12 cellular contexts compared by ENCODE assay signal in genomic region chr16:83574388-83574787, GRCh38.
A peak's percentile ranks its signal among the peaks of the same experiment; 100 is the strongest.
DNase-seq lines count a peak whose midpoint lies in the region; ATAC-seq and TF ChIP-seq lines count a peak whose summit lies in the region.
"Had no signal": no experiment of that assay in that cellular context is flagged by ENCODE, and none has a peak within 500 bp of the region (broad histone marks: within the 10 kb centered on the region; RNA-seq: fewer than 3 reads in every experiment).

No MANE protein-coding gene starts in this region.

- peak; percentile 87 for ATAC-seq in GM23338
- no peak for ATAC-seq in naive thymus-derived CD4-positive, alpha-beta T cell
- ATAC-seq: Right ventricle myocardium inferior had no signal

- H3K27ac ChIP-seq in GM23338 (ENCODE audit: low read depth) (no peak overlapping the region), fibroblast of lung (ENCODE audit: insufficient read depth, low read length) (peak overlapping the region; percentile 25), Peyer's patch (no peak overlapping the region)
- H3K27ac ChIP-seq in naive thymus-derived CD4-positive, alpha-beta T cell (ENCODE audit: low read depth, low read length): no peak overlapping the region

- TF ChIP-seq CTCF in GM23338 (conservative IDR thresholded peaks at IDR 0.05; ENCODE audit: low read depth in 2 of 2) (no peak), fibroblast of lung (conservative IDR thresholded peaks at IDR 0.05 in 1 of 2, IDR thresholded peaks at IDR 0.05 in 1 of 2; ENCODE audit: low read depth in 1 of 2, low read length in 2 of 2) (no peak), Peyer's patch (IDR thresholded peaks at IDR 0.05) (no peak)

- DNase-seq in GM23338 (ENCODE audit: low spot score) (peak; percentile 59), RPMI7951 (ENCODE audit: low read depth) (peak; percentile 89), fibroblast of lung (ENCODE audit: low read depth in 2 of 2) (peak; percentile 40 to 87), non-pigmented ciliary epithelial cell (ENCODE audit: low read depth) (peak; percentile 37), nucleus accumbens (lab: John Stamatoyannopoulos, UW) (no peak), Peyer's patch (no peak)
- no peak for DNase-seq in naive thymus-derived CD4-positive, alpha-beta T cell
- no peak for DNase-seq in stimulated activated CD4-positive, alpha-beta T cell treated with anti-CD3 and anti-CD28 coated beads, Interleukin-2, amount 100 ng/mL, for 48 hours
- DNase-seq: activated CD8-positive, alpha-beta memory T cell treated with anti-CD3 and anti-CD28 coated beads, Interleukin-2, amount 50 U/mL, for 48 hours; effector CD8-positive, alpha-beta T cell; NCI-H345 had no signal

- CTCF ChIA-PET in naive thymus-derived CD4-positive, alpha-beta T cell (lab: Charles Lee): no interaction called here

- H4K20me1 ChIP-seq in GM23338 (replicated peaks; ENCODE audit: insufficient read depth) (no peaks in the 10 kb centered on the region), fibroblast of lung (ENCODE audit: control insufficient read depth, extremely low read depth, insufficient read depth, low read length) (no peaks in the 10 kb centered on the region)

- no peaks in the 10 kb centered on the region for H3K36me3 ChIP-seq in GM23338 (ENCODE audit: insufficient read depth)
- no peaks in the 10 kb centered on the region for H3K36me3 ChIP-seq in fibroblast of lung (ENCODE audit: control insufficient read depth, insufficient read depth, low read length)
- no peaks in the 10 kb centered on the region for H3K36me3 ChIP-seq in Peyer's patch
- H3K36me3 ChIP-seq in naive thymus-derived CD4-positive, alpha-beta T cell (ENCODE audit: control insufficient read depth in 2 of 3, insufficient read depth in 3 of 3, low read length in 3 of 3): no peaks in the 10 kb centered on the region

- POLR2A ChIA-PET in naive thymus-derived CD4-positive, alpha-beta T cell (lab: Charles Lee): no interaction called here

- H3K27me3 ChIP-seq in GM23338 (ENCODE audit: insufficient read depth) (no peaks in the 10 kb centered on the region), fibroblast of lung (ENCODE audit: control insufficient read depth, insufficient read depth, low read length) (no peaks in the 10 kb centered on the region), Peyer's patch (no peaks in the 10 kb centered on the region)
- H3K27me3 ChIP-seq in naive thymus-derived CD4-positive, alpha-beta T cell (ENCODE audit: control insufficient read depth in 2 of 2, insufficient read depth in 2 of 2, low read length in 2 of 2): no peaks in the 10 kb centered on the region

- no peaks in the 10 kb centered on the region for H3K9me3 Mint-ChIP-seq in GM23338
- peaks cover 0 to 17% (median 3%) of the 10 kb centered on the region in 11 donors for H3K9me3 Mint-ChIP-seq in naive thymus-derived CD4-positive, alpha-beta T cell

- H3K4me1 ChIP-seq in GM23338 (ENCODE audit: insufficient read depth) (no peaks in the 10 kb centered on the region), fibroblast of lung (ENCODE audit: control insufficient read depth, extremely low read depth, insufficient read depth, low read length) (no peaks in the 10 kb centered on the region), Peyer's patch (no peaks in the 10 kb centered on the region)
- no peaks in the 10 kb centered on the region for H3K4me1 ChIP-seq in naive thymus-derived CD4-positive, alpha-beta T cell (ENCODE audit: control insufficient read depth in 2 of 2, insufficient read depth in 2 of 2, low read length in 2 of 2)

- TF ChIP-seq POLR2A in Peyer's patch (IDR thresholded peaks at IDR 0.05): no peak

- H3K27ac Mint-ChIP-seq in GM23338: no peak overlapping the region
- H3K27ac Mint-ChIP-seq in naive thymus-derived CD4-positive, alpha-beta T cell: no peak overlapping the region

- no peak overlapping the region for H2AFZ ChIP-seq in GM23338
- no peak overlapping the region for H2AFZ ChIP-seq in fibroblast of lung (ENCODE audit: low read length)

- H3K27me3 Mint-ChIP-seq in GM23338 (ENCODE audit: insufficient read depth, low read depth, poor library complexity): no peaks in the 10 kb centered on the region
- H3K27me3 Mint-ChIP-seq in naive thymus-derived CD4-positive, alpha-beta T cell: peaks cover 0 to 6% (median 0%) of the 10 kb centered on the region in 5 donors

- no peaks in the 10 kb centered on the region for H3K9me2 ChIP-seq in GM23338 (ENCODE audit: insufficient read depth)

- H3K4me1 Mint-ChIP-seq in GM23338: peaks cover 14% of the 10 kb centered on the region
- no peaks in the 10 kb centered on the region for H3K4me1 Mint-ChIP-seq in naive thymus-derived CD4-positive, alpha-beta T cell

- H3F3A ChIP-seq in GM23338 (replicated peaks; ENCODE audit: low read depth): no peaks in the 10 kb centered on the region

- H3K9ac ChIP-seq in fibroblast of lung (ENCODE audit: insufficient read depth, low read length): no peak overlapping the region

- H3K4me2 ChIP-seq in GM23338 (no peak overlapping the region), fibroblast of lung (ENCODE audit: extremely low read depth, insufficient read depth, low read length) (no peak overlapping the region)

- H3K4me3 ChIP-seq in GM23338 (no peak overlapping the region), fibroblast of lung (replicated peaks in 1 of 4; ENCODE audit: control extremely low read depth in 1 of 4, insufficient read depth in 1 of 4, low read depth in 3 of 4, low read length in 4 of 4) (no peak overlapping the region), Peyer's patch (no peak overlapping the region)
- H3K4me3 ChIP-seq in naive thymus-derived CD4-positive, alpha-beta T cell (ENCODE audit: low read length): no peak overlapping the region

- intact Hi-C loops in naive thymus-derived CD4-positive, alpha-beta T cell (cut with micrococcal nuclease): no loop called here

- H3K79me2 ChIP-seq in GM23338 (replicated peaks; ENCODE audit: insufficient read depth) (no peaks in the 10 kb centered on the region), fibroblast of lung (ENCODE audit: control insufficient read depth, insufficient read depth, low read length) (no peaks in the 10 kb centered on the region)

- H3K9me3 ChIP-seq in fibroblast of lung (ENCODE audit: control insufficient read depth, insufficient read depth, low read depth, low read length) (no peaks in the 10 kb centered on the region), Peyer's patch (no peaks in the 10 kb centered on the region)
- no peaks in the 10 kb centered on the region for H3K9me3 ChIP-seq in naive thymus-derived CD4-positive, alpha-beta T cell (ENCODE audit: control insufficient read depth in 2 of 3, low read length in 3 of 3)

- no peak overlapping the region for H3K4me3 Mint-ChIP-seq in GM23338
- no peak overlapping the region for H3K4me3 Mint-ChIP-seq in naive thymus-derived CD4-positive, alpha-beta T cell

- no peaks in the 10 kb centered on the region for H3K36me3 Mint-ChIP-seq in GM23338 (ENCODE audit: low read depth)
- no peaks in the 10 kb centered on the region for H3K36me3 Mint-ChIP-seq in naive thymus-derived CD4-positive, alpha-beta T cell

TF ChIP-seq in GM23338, 12 proteins besides CTCF, POLR2A, EP300 and RAD21 (continues in another document):
- TF ChIP-seq NANOG (IDR thresholded peaks at IDR 0.05; ENCODE audit: borderline replicate concordance): no peak

Comparison
In these comparisons a context has a peak if more than half of its experiments do, and no peak if none do; other contexts are left out.
1. DNase-seq: peak in GM23338 (single experiment), RPMI7951 (single experiment), fibroblast of lung (2 of 2) and non-pigmented ciliary epithelial cell (single experiment); none in nucleus accumbens (0 of 56), Peyer's patch (0 of 3), naive thymus-derived CD4-positive, alpha-beta T cell (0 of 9) and stimulated activated CD4-positive, alpha-beta T cell treated with anti-CD3 and anti-CD28 coated beads, Interleukin-2, amount 100 ng/mL, for 48 hours (0 of 2).